1 cellular context compared by ENCODE assay signal in genomic region chr2:168568476-168569227, GRCh38.
TF ChIP-seq lines count a peak whose summit lies in the region.

No MANE protein-coding gene starts in this region.

TF ChIP-seq in H1, 55 proteins besides CTCF, POLR2A, EP300 and RAD21:
- TF ChIP-seq YY1 (IDR thresholded peaks at IDR 0.05; ENCODE audit: low read depth, low read length): no peak
- TF ChIP-seq, protein P1, sequence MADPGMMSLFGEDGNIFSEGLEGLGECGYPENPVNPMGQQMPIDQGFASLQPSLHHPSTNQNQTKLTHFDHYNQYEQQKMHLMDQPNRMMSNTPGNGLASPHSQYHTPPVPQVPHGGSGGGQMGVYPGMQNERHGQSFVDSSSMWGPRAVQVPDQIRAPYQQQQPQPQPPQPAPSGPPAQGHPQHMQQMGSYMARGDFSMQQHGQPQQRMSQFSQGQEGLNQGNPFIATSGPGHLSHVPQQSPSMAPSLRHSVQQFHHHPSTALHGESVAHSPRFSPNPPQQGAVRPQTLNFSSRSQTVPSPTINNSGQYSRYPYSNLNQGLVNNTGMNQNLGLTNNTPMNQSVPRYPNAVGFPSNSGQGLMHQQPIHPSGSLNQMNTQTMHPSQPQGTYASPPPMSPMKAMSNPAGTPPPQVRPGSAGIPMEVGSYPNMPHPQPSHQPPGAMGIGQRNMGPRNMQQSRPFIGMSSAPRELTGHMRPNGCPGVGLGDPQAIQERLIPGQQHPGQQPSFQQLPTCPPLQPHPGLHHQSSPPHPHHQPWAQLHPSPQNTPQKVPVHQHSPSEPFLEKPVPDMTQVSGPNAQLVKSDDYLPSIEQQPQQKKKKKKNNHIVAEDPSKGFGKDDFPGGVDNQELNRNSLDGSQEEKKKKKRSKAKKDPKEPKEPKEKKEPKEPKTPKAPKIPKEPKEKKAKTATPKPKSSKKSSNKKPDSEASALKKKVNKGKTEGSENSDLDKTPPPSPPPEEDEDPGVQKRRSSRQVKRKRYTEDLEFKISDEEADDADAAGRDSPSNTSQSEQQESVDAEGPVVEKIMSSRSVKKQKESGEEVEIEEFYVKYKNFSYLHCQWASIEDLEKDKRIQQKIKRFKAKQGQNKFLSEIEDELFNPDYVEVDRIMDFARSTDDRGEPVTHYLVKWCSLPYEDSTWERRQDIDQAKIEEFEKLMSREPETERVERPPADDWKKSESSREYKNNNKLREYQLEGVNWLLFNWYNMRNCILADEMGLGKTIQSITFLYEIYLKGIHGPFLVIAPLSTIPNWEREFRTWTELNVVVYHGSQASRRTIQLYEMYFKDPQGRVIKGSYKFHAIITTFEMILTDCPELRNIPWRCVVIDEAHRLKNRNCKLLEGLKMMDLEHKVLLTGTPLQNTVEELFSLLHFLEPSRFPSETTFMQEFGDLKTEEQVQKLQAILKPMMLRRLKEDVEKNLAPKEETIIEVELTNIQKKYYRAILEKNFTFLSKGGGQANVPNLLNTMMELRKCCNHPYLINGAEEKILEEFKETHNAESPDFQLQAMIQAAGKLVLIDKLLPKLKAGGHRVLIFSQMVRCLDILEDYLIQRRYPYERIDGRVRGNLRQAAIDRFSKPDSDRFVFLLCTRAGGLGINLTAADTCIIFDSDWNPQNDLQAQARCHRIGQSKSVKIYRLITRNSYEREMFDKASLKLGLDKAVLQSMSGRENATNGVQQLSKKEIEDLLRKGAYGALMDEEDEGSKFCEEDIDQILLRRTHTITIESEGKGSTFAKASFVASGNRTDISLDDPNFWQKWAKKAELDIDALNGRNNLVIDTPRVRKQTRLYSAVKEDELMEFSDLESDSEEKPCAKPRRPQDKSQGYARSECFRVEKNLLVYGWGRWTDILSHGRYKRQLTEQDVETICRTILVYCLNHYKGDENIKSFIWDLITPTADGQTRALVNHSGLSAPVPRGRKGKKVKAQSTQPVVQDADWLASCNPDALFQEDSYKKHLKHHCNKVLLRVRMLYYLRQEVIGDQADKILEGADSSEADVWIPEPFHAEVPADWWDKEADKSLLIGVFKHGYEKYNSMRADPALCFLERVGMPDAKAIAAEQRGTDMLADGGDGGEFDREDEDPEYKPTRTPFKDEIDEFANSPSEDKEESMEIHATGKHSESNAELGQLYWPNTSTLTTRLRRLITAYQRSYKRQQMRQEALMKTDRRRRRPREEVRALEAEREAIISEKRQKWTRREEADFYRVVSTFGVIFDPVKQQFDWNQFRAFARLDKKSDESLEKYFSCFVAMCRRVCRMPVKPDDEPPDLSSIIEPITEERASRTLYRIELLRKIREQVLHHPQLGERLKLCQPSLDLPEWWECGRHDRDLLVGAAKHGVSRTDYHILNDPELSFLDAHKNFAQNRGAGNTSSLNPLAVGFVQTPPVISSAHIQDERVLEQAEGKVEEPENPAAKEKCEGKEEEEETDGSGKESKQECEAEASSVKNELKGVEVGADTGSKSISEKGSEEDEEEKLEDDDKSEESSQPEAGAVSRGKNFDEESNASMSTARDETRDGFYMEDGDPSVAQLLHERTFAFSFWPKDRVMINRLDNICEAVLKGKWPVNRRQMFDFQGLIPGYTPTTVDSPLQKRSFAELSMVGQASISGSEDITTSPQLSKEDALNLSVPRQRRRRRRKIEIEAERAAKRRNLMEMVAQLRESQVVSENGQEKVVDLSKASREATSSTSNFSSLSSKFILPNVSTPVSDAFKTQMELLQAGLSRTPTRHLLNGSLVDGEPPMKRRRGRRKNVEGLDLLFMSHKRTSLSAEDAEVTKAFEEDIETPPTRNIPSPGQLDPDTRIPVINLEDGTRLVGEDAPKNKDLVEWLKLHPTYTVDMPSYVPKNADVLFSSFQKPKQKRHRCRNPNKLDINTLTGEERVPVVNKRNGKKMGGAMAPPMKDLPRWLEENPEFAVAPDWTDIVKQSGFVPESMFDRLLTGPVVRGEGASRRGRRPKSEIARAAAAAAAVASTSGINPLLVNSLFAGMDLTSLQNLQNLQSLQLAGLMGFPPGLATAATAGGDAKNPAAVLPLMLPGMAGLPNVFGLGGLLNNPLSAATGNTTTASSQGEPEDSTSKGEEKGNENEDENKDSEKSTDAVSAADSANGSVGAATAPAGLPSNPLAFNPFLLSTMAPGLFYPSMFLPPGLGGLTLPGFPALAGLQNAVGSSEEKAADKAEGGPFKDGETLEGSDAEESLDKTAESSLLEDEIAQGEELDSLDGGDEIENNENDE (IDR thresholded peaks at IDR 0.05; ENCODE audit: insufficient replicate concordance, low read length): peak; percentile 95
